11 cellular contexts compared by ENCODE assay signal in genomic region chr12:6279256-6279628, GRCh38. TPM values are rescaled to one million over a fixed set of nuclear protein-coding genes. Genes with fewer than 3 reads are reported as not detected.
DNase-seq lines count a peak whose midpoint lies in the region; ATAC-seq, FAIRE-seq and TF ChIP-seq lines count a peak whose summit lies in the region.
"Had no signal": no experiment of that assay in that cellular context is flagged by ENCODE, and none has a peak within 500 bp of the region (broad histone marks: within the 10 kb centered on the region; RNA-seq: fewer than 3 reads in every experiment).

No MANE protein-coding gene starts in this region.

- in situ Hi-C loops in IMR-90 (cut with MboI; ENCODE audit: low sequenced_read_pairs) = loop anchor here (5.0 to 25.0 kb wide), 3 partner anchors 72 to 817 kb away; no protein-coding TSS in a partner anchor

- peaks cover 33% of the 10 kb centered on the region for H3K27me3 Mint-ChIP-seq in nephron progenitor cell (ENCODE audit: low read depth, poor library complexity)

- no peak overlapping the region; the same call in 1 of the 2 replicates for H3K9ac ChIP-seq in IMR-90 (ENCODE audit: low read depth, low read length)
- H3K9ac ChIP-seq in duodenal mucosa (ENCODE audit: low read depth in 1 of 2, low read length in 2 of 2) = peak overlapping the region; percentile 36 to 41

- TF ChIP-seq CTCF in A549 (IDR thresholded peaks at IDR 0.05) = no peak
- TF ChIP-seq CTCF in IMR-90 (conservative IDR thresholded peaks at IDR 0.05; ENCODE audit: low read depth, low read length) = no peak
- TF ChIP-seq CTCF in nephron progenitor cell (IDR thresholded peaks at IDR 0.05) = no peak
- TF ChIP-seq CTCF in GM10248 (IDR thresholded peaks at IDR 0.05; ENCODE audit: control extremely low read depth, extremely low read depth, low read depth, missing control alignments) = no peak

- H3K18ac ChIP-seq in IMR-90 (ENCODE audit: low read depth, low read length) = peak overlapping the region; percentile 13

- H4K91ac ChIP-seq in IMR-90 (ENCODE audit: insufficient read depth, low read depth, low read length) = peak overlapping the region; percentile 92

- TF ChIP-seq POLR2A in A549 (IDR thresholded peaks at IDR 0.05; ENCODE audit: low read length) (no peak), IMR-90 (IDR thresholded peaks at IDR 0.05; ENCODE audit: low read depth, low read length) (no peak)

- H2AK9ac ChIP-seq in IMR-90 (replicated peaks; ENCODE audit: low read depth, low read length, poor library complexity) = peak overlapping the region; percentile 96

- H4K8ac ChIP-seq in IMR-90 (ENCODE audit: low read depth in 2 of 2, low read length in 2 of 2) = peak overlapping the region; percentile 59 to 77

- TF ChIP-seq RAD21 in A549 (conservative IDR thresholded peaks at IDR 0.05 in 1 of 2, IDR thresholded peaks at IDR 0.05 in 1 of 2) (no peak), IMR-90 (IDR thresholded peaks at IDR 0.05; ENCODE audit: low read length) (no peak)

- intact Hi-C loops in IMR-90 (cut with micrococcal nuclease) = loop anchor here (2.0 kb wide), 1 partner anchor 48 kb away; no protein-coding TSS in a partner anchor

- H3K27ac ChIP-seq in A549 = peak overlapping the region; percentile 97
- peak overlapping the region; percentile 73 for H3K27ac ChIP-seq in IMR-90 (ENCODE audit: insufficient read depth, low read length)
- no peak overlapping the region for H3K27ac ChIP-seq in duodenal mucosa (ENCODE audit: low read depth, low read length)

- no peaks in the 10 kb centered on the region for H3K9me3 Mint-ChIP-seq in nephron progenitor cell
- H3K9me3 Mint-ChIP-seq: dendritic cell treated with granulocyte-macrophage colony-stimulating factor and Interleukin-4, amounts not matched to agents 40 ng/mL and 50 ng/mL, for 4 days had no signal

- BruUV-seq in IMR-90 (replicated peaks; lab: Mats Ljungman, UMichigan) = no TSS peak

- H2AFZ ChIP-seq in IMR-90 (replicated peaks; ENCODE audit: low read length, poor library complexity) = peak overlapping the region; percentile 75

- peak overlapping the region; percentile 28 for H4K5ac ChIP-seq in IMR-90 (ENCODE audit: low read depth, low read length)

- DNase-seq in A549 (ENCODE audit: low read depth in 1 of 2, low spot score in 1 of 2) (no peak), IMR-90 (no peak), nephron progenitor cell (no peak), GM10248 (ENCODE audit: extremely low spot score) (no peak)
- no peak for DNase-seq in activated effector memory CD4-positive, alpha-beta T cell treated with anti-CD3 and anti-CD28 coated beads, Interleukin-2, amount 50 U/mL, for 16 hours

- peak overlapping the region; percentile 94 for H2BK120ac ChIP-seq in IMR-90 (ENCODE audit: low read depth, low read length)

- H3K4me3 ChIP-seq in A549 (peak overlapping the region; percentile 9; the same call in 2 of the 3 replicates), IMR-90 (ENCODE audit: insufficient read depth, low read depth, low read length) (no peak overlapping the region), duodenal mucosa (ENCODE audit: low read depth in 1 of 2, low read length in 2 of 2) (peak overlapping the region in 1 of 2 donors; percentile 24)

- H2AK5ac ChIP-seq in IMR-90 (ENCODE audit: low read depth, low read length) = peak overlapping the region; percentile 98

- no peak for ATAC-seq in A549
- ATAC-seq in IMR-90 (ENCODE audit: low read depth) = no peak
- ATAC-seq in HG02798 (IDR thresholded peaks at IDR 0.05; ENCODE audit: poor library complexity, unreplicated experiment) = no peak
- no peak for ATAC-seq in HG03460 (IDR thresholded peaks at IDR 0.05; ENCODE audit: unreplicated experiment)

- POLR2A ChIA-PET in A549 (lab: Yijun Ruan, JAX) (interaction anchor here (1.3 to 2.4 kb wide), 7 partner anchors 16 to 212 kb away, joined by 3 to 9 read pairs (median 7); partner anchors contain the start of genes CD9 and VAMP1), IMR-90 (lab: Charles Lee; ENCODE audit: unreplicated experiment) (no interaction called here), GM10248 (lab: Yijun Ruan, JAX) (no interaction called here)

- H3K9me1 ChIP-seq in IMR-90 (ENCODE audit: insufficient read depth, low read length) = peaks cover 30% of the 10 kb centered on the region

- H3K9me3 ChIP-seq in A549 (no peaks in the 10 kb centered on the region), IMR-90 (ENCODE audit: control insufficient read depth, insufficient read depth, low read length) (no peaks in the 10 kb centered on the region), duodenal mucosa (ENCODE audit: control insufficient read depth in 1 of 2, low read length in 2 of 2) (no peaks in the 10 kb centered on the region)

- no peak overlapping the region for H3K56ac ChIP-seq in IMR-90 (ENCODE audit: extremely low read depth, insufficient read depth, low read length)

- peaks cover 42% of the 10 kb centered on the region for H3K4me1 Mint-ChIP-seq in nephron progenitor cell

- no peak overlapping the region for H3K27ac Mint-ChIP-seq in nephron progenitor cell

- dilution Hi-C loops in IMR-90 (cut with HindIII; ENCODE audit: low sequenced_read_pairs, unreplicated experiment) = no loop called here

- H3K4me1 ChIP-seq in A549 = peaks cover 40% of the 10 kb centered on the region
- H3K4me1 ChIP-seq in IMR-90 (ENCODE audit: control insufficient read depth, insufficient read depth, low read length) = peaks cover 31% of the 10 kb centered on the region
- peaks cover 22 to 29% of the 10 kb centered on the region in 2 donors for H3K4me1 ChIP-seq in duodenal mucosa (ENCODE audit: control insufficient read depth in 1 of 2, insufficient read depth in 2 of 2, low read length in 2 of 2)

- H3K4ac ChIP-seq in IMR-90 (ENCODE audit: low read depth, low read length) = peak overlapping the region; percentile 95

- H2BK20ac ChIP-seq in IMR-90 (ENCODE audit: low read depth, low read length) = peak overlapping the region; percentile 96

- CTCF ChIA-PET in A549 (lab: Yijun Ruan, JAX) = interaction anchor here (0.6 to 10.2 kb wide), 50 partner anchors 8 to 318 kb away, joined by 3 to 529 read pairs (median 5); partner anchors contain the start of gene CD9
- CTCF ChIA-PET in IMR-90 (lab: Yijun Ruan, JAX) = interaction anchor here (0.5 to 3.7 kb wide), 15 partner anchors 23 to 290 kb away, joined by 3 to 29 read pairs (median 3); no protein-coding TSS in a partner anchor
- CTCF ChIA-PET in GM10248 (lab: Yijun Ruan, JAX) = interaction anchor here (0.6 to 8.5 kb wide), 46 partner anchors 8 to 290 kb away, joined by 3 to 126 read pairs (median 4); partner anchors contain the start of genes CD9 and VWF

- H3K4me3 Mint-ChIP-seq in nephron progenitor cell = peak overlapping the region; percentile 34

- peaks cover 0 to 6% of the 10 kb centered on the region in 2 experiments; a peak in 1 of 4 replicates for H3K79me1 ChIP-seq in IMR-90 (ENCODE audit: low read depth in 1 of 2, low read length in 2 of 2)

- H2BK5ac ChIP-seq in IMR-90 (ENCODE audit: low read depth, low read length, poor library complexity, severe bottlenecking) = peak overlapping the region; percentile 82

- H3K4me2 ChIP-seq in A549 = peak overlapping the region; percentile 92
- no peak overlapping the region for H3K4me2 ChIP-seq in IMR-90 (ENCODE audit: low read depth, low read length)

- 80% methylated on average over 12 of the region's 12 CpGs for WGBS in A549 (ENCODE audit: missing lambda C conversion rate)
- WGBS in IMR-90 (ENCODE audit: extremely low coverage in 2 of 2, insufficient read length in 1 of 2), 2 experiments = no CpG with 5 or more reads among the region's 12 CpGs

- peak overlapping the region; percentile 81 for H3K14ac ChIP-seq in IMR-90 (replicated peaks; ENCODE audit: low read depth, low read length)

- H4K20me1 ChIP-seq in IMR-90 (ENCODE audit: insufficient read depth, low read length) = no peaks in the 10 kb centered on the region

- no peaks in the 10 kb centered on the region for H3K36me3 Mint-ChIP-seq in nephron progenitor cell (ENCODE audit: low read depth)

- no peak for TF ChIP-seq EP300 in A549 (IDR thresholded peaks at IDR 0.05)

- H3K27me3 ChIP-seq in IMR-90 (ENCODE audit: control insufficient read depth, insufficient read depth, low read length) (no peaks in the 10 kb centered on the region), duodenal mucosa (ENCODE audit: control insufficient read depth in 1 of 2, insufficient read depth in 2 of 2, low read length in 2 of 2) (no peaks in the 10 kb centered on the region)

- peak overlapping the region; percentile 59 for H3K23ac ChIP-seq in IMR-90 (ENCODE audit: low read depth, low read length)

- H3K36me3 ChIP-seq in IMR-90 (ENCODE audit: control insufficient read depth, insufficient read depth, low read length) = no peaks in the 10 kb centered on the region
- no peaks in the 10 kb centered on the region for H3K36me3 ChIP-seq in duodenal mucosa (ENCODE audit: control insufficient read depth in 1 of 2, insufficient read depth in 2 of 2, low read length in 2 of 2)

- H2BK15ac ChIP-seq in IMR-90 (ENCODE audit: low read depth, low read length) = peak overlapping the region; percentile 87; the same call in 2 of the 3 replicates

- no peak for FAIRE-seq in A549 (lab: Jason Lieb, UNC)
- FAIRE-seq: islet of Langerhans had no signal

TF ChIP-seq in A549, 52 proteins besides CTCF, POLR2A, EP300 and RAD21 (continues in another document):
- TF ChIP-seq ZFP36 (IDR thresholded peaks at IDR 0.05; ENCODE audit: borderline replicate concordance, partially characterized antibody) (no peak), MAFK (IDR thresholded peaks at IDR 0.05; ENCODE audit: partially characterized antibody) (no peak), HDAC2 (IDR thresholded peaks at IDR 0.05) (no peak), CBX2 (IDR thresholded peaks at IDR 0.05; ENCODE audit: borderline replicate concordance, low read depth) (no peak), PHF8 (IDR thresholded peaks at IDR 0.05; ENCODE audit: borderline replicate concordance, low read depth) (no peak), NR3C1 (IDR thresholded peaks at IDR 0.05) (no peak)

RNA-seq across cellular contexts. Expression of gene PLEKHG6, which starts 31.2 kb away (rescaled TPM):
- polyA plus RNA-seq in A549 (2011; rRNA removed) = 0.25 and 0.31 TPM in 2 replicates
- 0.26 and 0.70 TPM in 2 replicates for polyA plus RNA-seq in A549 (2012; cell fraction: cytosol; rRNA removed)
- 0.26 and 0.33 TPM in 2 replicates for polyA plus RNA-seq in A549 (2012; cell fraction: nucleus; rRNA removed)
- polyA plus RNA-seq in A549 (2017; fragmentation: RNase III; extraction: RNeasy Plus Mini Kit Qiagen cat#74134 plus additional on column Dnase treatment) = 0.15 to 0.29 TPM (median 0.16 TPM) in 3 replicates
- polyA minus RNA-seq in A549 (2011; rRNA and poly(A)+ RNA removed) = 0.41 and 0.88 TPM in 2 replicates
- total RNA-seq in IMR-90 (2012; rRNA removed) = under 0.01 TPM in 2 replicates
- polyA plus RNA-seq in IMR-90 (2012; rRNA removed) = 0.10 TPM in 2 replicates
- polyA plus RNA-seq in IMR-90 (2012; cell fraction: cytosol; rRNA removed) = 0.05 and 0.07 TPM in 2 replicates
- polyA plus RNA-seq in IMR-90 (2012; cell fraction: nucleus; rRNA removed; ENCODE audit: low replicate concordance) = 0.05 and 0.15 TPM in 2 replicates
- total RNA-seq: OCI-LY7 had no signal
